Comparison of ENCODE assay signal across 1 cellular context in the genomic region with DNA sequence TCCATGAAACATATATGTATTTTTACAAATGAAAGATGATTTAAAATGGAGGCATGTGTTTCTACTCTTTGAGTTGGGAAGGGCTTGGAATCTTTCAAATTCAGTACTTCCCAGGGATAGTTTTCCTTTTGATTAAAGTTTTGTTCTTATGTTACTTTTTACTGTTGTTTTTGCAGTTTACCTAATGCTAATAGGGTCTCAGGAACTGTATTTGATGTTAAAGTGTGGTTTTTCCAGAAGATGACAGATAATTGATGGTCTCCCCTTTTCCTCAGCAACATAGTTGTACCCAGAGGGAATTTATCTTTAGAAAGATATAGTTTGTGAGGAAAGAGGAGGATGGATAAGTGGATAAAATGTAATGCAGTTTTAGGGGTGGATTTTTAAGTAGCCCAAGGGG.
TF ChIP-seq lines count a peak whose summit lies in the region.

No MANE protein-coding gene starts in this region.

TF ChIP-seq in GM12878, 131 proteins besides CTCF, POLR2A, EP300 and RAD21 (continued from another document):
- TF ChIP-seq, protein P1, sequence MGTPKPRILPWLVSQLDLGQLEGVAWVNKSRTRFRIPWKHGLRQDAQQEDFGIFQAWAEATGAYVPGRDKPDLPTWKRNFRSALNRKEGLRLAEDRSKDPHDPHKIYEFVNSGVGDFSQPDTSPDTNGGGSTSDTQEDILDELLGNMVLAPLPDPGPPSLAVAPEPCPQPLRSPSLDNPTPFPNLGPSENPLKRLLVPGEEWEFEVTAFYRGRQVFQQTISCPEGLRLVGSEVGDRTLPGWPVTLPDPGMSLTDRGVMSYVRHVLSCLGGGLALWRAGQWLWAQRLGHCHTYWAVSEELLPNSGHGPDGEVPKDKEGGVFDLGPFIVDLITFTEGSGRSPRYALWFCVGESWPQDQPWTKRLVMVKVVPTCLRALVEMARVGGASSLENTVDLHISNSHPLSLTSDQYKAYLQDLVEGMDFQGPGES (IDR thresholded peaks at IDR 0.05) = no peak
- TF ChIP-seq ZNF207 (IDR thresholded peaks at IDR 0.05; ENCODE audit: borderline replicate concordance) = no peak
- no peak for TF ChIP-seq NBN (IDR thresholded peaks at IDR 0.05)
TF ChIP-seq in GM12878: peak in this region for 0.
